Comparison of ENCODE assay signal across 31 cellular contexts in the genomic region with DNA sequence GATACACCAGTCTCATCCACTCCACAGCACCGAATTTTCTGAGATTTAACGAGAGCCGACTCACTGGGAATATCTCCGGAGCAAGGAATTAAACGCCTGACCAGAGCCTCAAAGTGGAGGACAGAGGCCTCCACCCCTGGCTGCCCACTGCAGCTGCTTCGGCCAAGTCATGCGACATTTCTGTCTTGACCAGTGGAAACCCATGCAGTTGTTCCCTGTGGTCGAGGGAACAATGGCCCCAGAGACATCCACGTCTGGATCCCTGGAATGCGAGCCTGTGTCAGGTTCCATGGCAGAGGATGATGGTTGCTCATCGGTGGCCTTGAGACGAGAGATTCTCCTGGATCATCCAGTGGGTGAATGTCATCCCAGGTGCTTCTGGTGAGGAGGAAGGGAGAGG.
"Had no signal": no experiment of that assay in that cellular context is flagged by ENCODE, and none has a peak within 500 bp of the region (broad histone marks: within the 10 kb centered on the region; RNA-seq: fewer than 3 reads in every experiment).

No MANE protein-coding gene starts in this region.

- H3K79me2 ChIP-seq: hepatocyte, parathyroid adenoma had no signal

- DNase-seq: central memory CD4-positive, alpha-beta T cell; dorsolateral prefrontal cortex; effector CD4-positive, alpha-beta T cell; foreskin fibroblast; heart left ventricle; left colon; left ventricle myocardium inferior; mucosa of descending colon; naive thymus-derived CD8-positive, alpha-beta T cell; sigmoid colon; stimulated activated CD4-positive, alpha-beta T cell treated with anti-CD3 and anti-CD28 coated beads, Interleukin-12 subunit alpha, Interleukin-12 subunit beta, amount 100 ng/mL, for 4 hours; stimulated activated CD4-positive, alpha-beta T cell treated with anti-CD3 and anti-CD28 coated beads, Interleukin-1b, Interleukin-23, amount 100 ng/mL, for 48 hours; stimulated activated CD4-positive, alpha-beta T cell treated with anti-CD3 and anti-CD28 coated beads, Interleukin-4, amount 100 ng/mL, for 1 hour; stimulated activated CD8-positive, alpha-beta memory T cell treated with anti-CD3 and anti-CD28 coated beads, Interleukin-4, amount 100 ng/mL, for 48 hours; stimulated activated naive CD4-positive, alpha-beta T cell; stimulated activated naive CD8-positive, alpha-beta T cell treated with anti-CD3 and anti-CD28 coated beads, Interleukin-15, amount 100 ng/mL, for 72 hours; transverse colon; upper lobe of right lung; uterus had no signal

- H2AFZ ChIP-seq: hepatocyte, parathyroid adenoma had no signal

- H3K4me1 ChIP-seq: heart left ventricle, left ventricle myocardium inferior, prostate gland, right atrium auricular region, sigmoid colon, suprapubic skin, upper lobe of right lung, uterus had no signal

- ATAC-seq: gastroesophageal sphincter; heart left ventricle; left colon; mucosa of descending colon; naive thymus-derived CD8-positive, alpha-beta T cell; stimulated activated naive CD8-positive, alpha-beta T cell treated with anti-CD3 and anti-CD28 coated beads, Interleukin-15, amount 100 ng/mL, for 72 hours; upper lobe of right lung had no signal

- H3K4me3 Mint-ChIP-seq: memory B cell; mesothelial cell of epicardium; naive thymus-derived CD8-positive, alpha-beta T cell; stimulated activated naive CD8-positive, alpha-beta T cell treated with anti-CD3 and anti-CD28 coated beads, Interleukin-15, amount 100 ng/mL, for 72 hours had no signal

- H3K4me2 ChIP-seq: hepatocyte had no signal

- H3K36me3 ChIP-seq: gastroesophageal sphincter, heart left ventricle, left ventricle myocardium inferior, neutrophil, prostate gland, right atrium auricular region, sigmoid colon, suprapubic skin, transverse colon, upper lobe of right lung, uterus had no signal

- H3K27ac ChIP-seq: gastroesophageal sphincter, heart left ventricle, hepatocyte, left ventricle myocardium inferior, neutrophil, parathyroid adenoma, prostate gland, right atrium auricular region, sigmoid colon, skin epidermis, suprapubic skin, transverse colon, upper lobe of right lung, uterus had no signal

- H3K9ac ChIP-seq: parathyroid adenoma had no signal

- H3K4me1 Mint-ChIP-seq: stimulated activated naive CD8-positive, alpha-beta T cell treated with anti-CD3 and anti-CD28 coated beads, Interleukin-15, amount 100 ng/mL, for 72 hours had no signal

- H3K9me3 Mint-ChIP-seq: memory B cell; mesothelial cell of epicardium; naive thymus-derived CD8-positive, alpha-beta T cell; stimulated activated naive CD8-positive, alpha-beta T cell treated with anti-CD3 and anti-CD28 coated beads, Interleukin-15, amount 100 ng/mL, for 72 hours had no signal

- H3K9me3 ChIP-seq: gastroesophageal sphincter, heart left ventricle, left ventricle myocardium inferior, mucosa of descending colon, neutrophil, prostate gland, right atrium auricular region, sigmoid colon, suprapubic skin, transverse colon, upper lobe of right lung, uterus had no signal

- H3K27ac Mint-ChIP-seq: memory B cell; mesothelial cell of epicardium; naive thymus-derived CD8-positive, alpha-beta T cell had no signal

- H3K36me3 Mint-ChIP-seq: memory B cell; mesothelial cell of epicardium; naive thymus-derived CD8-positive, alpha-beta T cell had no signal

- H3K4me3 ChIP-seq: dorsolateral prefrontal cortex, gastroesophageal sphincter, heart left ventricle, hepatocyte, left ventricle myocardium inferior, lung, mucosa of descending colon, prostate gland, right atrium auricular region, sigmoid colon, skin epidermis, suprapubic skin, transverse colon, upper lobe of right lung, uterus had no signal

- H3K27me3 ChIP-seq: hepatocyte, neutrophil, right atrium auricular region, sigmoid colon, transverse colon, upper lobe of right lung, uterus had no signal

- FAIRE-seq: colon had no signal
